Comparison of ENCODE assay signal across 8 cellular contexts in the genomic region with DNA sequence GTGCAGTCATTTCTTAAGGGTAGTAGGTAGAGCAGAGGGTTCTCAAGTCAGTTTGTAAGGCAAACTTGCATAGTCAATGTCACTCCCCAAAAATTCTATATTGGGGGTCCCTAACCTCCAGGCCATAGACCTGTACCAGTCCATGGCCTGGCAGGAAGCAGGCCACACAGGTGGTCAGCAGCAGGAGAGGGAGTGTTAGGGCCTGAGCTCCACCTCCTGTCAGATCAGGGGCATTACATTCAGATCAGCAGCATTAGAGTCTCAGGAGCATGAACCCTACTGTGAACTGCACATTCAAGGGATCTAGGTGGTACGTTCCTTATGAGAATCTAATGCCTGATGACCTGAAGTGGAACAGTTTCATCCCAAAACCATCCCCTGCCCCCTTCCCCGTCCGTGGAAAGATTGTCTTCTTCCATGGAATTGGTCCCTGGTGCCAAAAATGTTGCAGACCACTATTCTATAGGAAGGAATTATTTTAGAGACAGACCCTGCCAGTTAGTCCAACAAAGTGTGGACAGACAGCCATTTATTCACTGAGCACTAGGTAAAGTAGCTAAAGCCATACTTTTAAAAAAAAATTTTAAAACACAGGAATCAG. TPM values are rescaled to one million over a fixed set of nuclear protein-coding genes. Genes with fewer than 3 reads are reported as not detected.
A peak's percentile ranks its signal among the peaks of the same experiment; 100 is the strongest.
DNase-seq lines count a peak whose midpoint lies in the region; ATAC-seq and TF ChIP-seq lines count a peak whose summit lies in the region.

No MANE protein-coding gene starts in this region.

- H3K27me3 Mint-ChIP-seq in CD4-positive, alpha-beta T cell, result no peaks in the 10 kb centered on the region

- H3K4me1 Mint-ChIP-seq in CD4-positive, alpha-beta T cell (ENCODE audit: low read depth), result peaks cover 37% of the 10 kb centered on the region

- H3K9me3 Mint-ChIP-seq in CD4-positive, alpha-beta T cell, result no peaks in the 10 kb centered on the region

- H3K4me3 Mint-ChIP-seq in CD4-positive, alpha-beta T cell, result peak overlapping the region; percentile 4

- no peaks in the 10 kb centered on the region for H3K27me3 ChIP-seq in CD4-positive, alpha-beta T cell (ENCODE audit: control insufficient read depth, insufficient read depth, low read length)

- H3K27ac ChIP-seq in CD4-positive, alpha-beta T cell (ENCODE audit: low read depth, low read length), result no peak overlapping the region

- POLR2A ChIA-PET in CD4-positive, alpha-beta T cell (lab: Charles Lee), result no interaction called here

- DNase-seq in CD4-positive, alpha-beta T cell, result no peak
- peak; percentile 56 for DNase-seq in HT-29 (ENCODE audit: low spot score)
- DNase-seq in SKM-1 (lab: John Stamatoyannopoulos, UW; ENCODE audit: unreplicated experiment), result peak; percentile 39
- DNase-seq in fibroblast of peridontal ligament (ENCODE audit: extremely low read depth), result peak; percentile 36
- DNase-seq in retina, result peak; percentile 27
- no peak for DNase-seq in activated CD8-positive, alpha-beta memory T cell treated with anti-CD3 and anti-CD28 coated beads, Interleukin-2, amount 50 U/mL, for 48 hours
- DNase-seq in GM19240 (ENCODE audit: insufficient read length, low spot score), result no peak

- peaks cover 74% of the 10 kb centered on the region for H3K36me3 Mint-ChIP-seq in CD4-positive, alpha-beta T cell (ENCODE audit: low read depth)

- intact Hi-C loops in CD4-positive, alpha-beta T cell (cut with DNase I, micrococcal nuclease), result loop anchor here in 1 of 2 experiments (5.0 to 10.0 kb wide), 3 partner anchors 189 to 883 kb away; partner anchors contain the start of genes LIPT1 and TSGA10

- ATAC-seq in CD4-positive, alpha-beta T cell (ENCODE audit: poor library complexity), result no peak
- ATAC-seq in GM18861 (IDR thresholded peaks at IDR 0.05; ENCODE audit: unreplicated experiment), result peak; percentile 63

- TF ChIP-seq CTCF in CD4-positive, alpha-beta T cell (IDR thresholded peaks at IDR 0.05), result peak; percentile 30

- CTCF ChIA-PET in CD4-positive, alpha-beta T cell (lab: Charles Lee), result interaction anchor here (1.3 kb wide), 1 partner anchor 33 kb away, joined by 3 read pairs; no protein-coding TSS in a partner anchor

- H3K9me3 ChIP-seq in CD4-positive, alpha-beta T cell (ENCODE audit: control insufficient read depth, low read length), result no peaks in the 10 kb centered on the region

- H3K27ac Mint-ChIP-seq in CD4-positive, alpha-beta T cell, result peak overlapping the region; percentile 79

RNA-seq across cellular contexts. Expression of gene COA5, which starts 6.7 kb away (rescaled TPM):
- 10 to 100 TPM; 29.2 to 30.1 TPM for total RNA-seq in CD4-positive, alpha-beta T cell
- 23.8 and 30.0 TPM in 2 replicates for total RNA-seq in HT-29 (2014; rRNA removed; shearing (Covaris generic))

RNA-seq across cellular contexts. Expression of gene UNC50, which starts 6.8 kb away (rescaled TPM):
- total RNA-seq in CD4-positive, alpha-beta T cell, result 10 to 100 TPM; 17.1 to 17.5 TPM
- 18.4 and 20.7 TPM in 2 replicates for total RNA-seq in HT-29 (2014; rRNA removed; shearing (Covaris generic))

Comparison
In these comparisons a context has a peak if more than half of its experiments do, and no peak if none do; other contexts are left out.
1. DNase-seq: peak in HT-29 (single experiment), SKM-1 (single experiment), fibroblast of peridontal ligament (single experiment) and retina (single experiment); none in CD4-positive, alpha-beta T cell (0 of 10), activated CD8-positive, alpha-beta memory T cell treated with anti-CD3 and anti-CD28 coated beads, Interleukin-2, amount 50 U/mL, for 48 hours (single experiment) and GM19240 (single experiment).